In genomic region chr11:59801981-59802638, GRCh38 we compare ENCODE assay signal across 9 cellular contexts. TPM values are rescaled to one million over a fixed set of nuclear protein-coding genes. Genes with fewer than 3 reads are reported as not detected.
DNase-seq lines count a peak whose midpoint lies in the region; ATAC-seq and TF ChIP-seq lines count a peak whose summit lies in the region.
"Had no signal": no experiment of that assay in that cellular context is flagged by ENCODE, and none has a peak within 500 bp of the region (broad histone marks: within the 10 kb centered on the region; RNA-seq: fewer than 3 reads in every experiment).

No MANE protein-coding gene starts in this region.

- peaks cover 29 to 82% of the 10 kb centered on the region in 2 experiments for H3K36me3 ChIP-seq in mesenchymal stem cell (ENCODE audit: control insufficient read depth in 1 of 2, insufficient read depth in 2 of 2, low read depth in 1 of 2, low read length in 2 of 2)

- no peak overlapping the region for H2BK120ac ChIP-seq in mesenchymal stem cell (ENCODE audit: low read depth, low read length)

- no peak overlapping the region for H3K18ac ChIP-seq in mesenchymal stem cell (ENCODE audit: low read depth in 1 of 2, low read length in 2 of 2)

- peaks cover 21% of the 10 kb centered on the region for H3K79me1 ChIP-seq in mesenchymal stem cell (replicated peaks; ENCODE audit: low read length, poor library complexity, severe bottlenecking)

- H3K9ac ChIP-seq in mesenchymal stem cell (ENCODE audit: low read length): peak overlapping the region; percentile 27

- H3K4me3 ChIP-seq in cardiac fibroblast (replicated peaks in 1 of 2; ENCODE audit: low read depth in 2 of 2, low read length in 2 of 2) (no peak overlapping the region), mesenchymal stem cell (ENCODE audit: insufficient read depth in 1 of 2, low read depth in 1 of 2, low read length in 2 of 2) (no peak overlapping the region)

- no peaks in the 10 kb centered on the region for H3K9me3 ChIP-seq in mesenchymal stem cell (ENCODE audit: control insufficient read depth, low read length)

- peak overlapping the region; percentile 34 for H3K27ac ChIP-seq in mesenchymal stem cell (ENCODE audit: low read length, poor library complexity, severe bottlenecking)
- H3K27ac ChIP-seq: VCaP had no signal

- TF ChIP-seq CTCF in cardiac fibroblast (IDR thresholded peaks at IDR 0.05; ENCODE audit: low read depth, low read length): no peak

- 70% methylated on average over 5 of the region's 5 CpGs for WGBS in mesenchymal stem cell

- H4K91ac ChIP-seq in mesenchymal stem cell (ENCODE audit: low read length): no peak overlapping the region

- H3K14ac ChIP-seq in mesenchymal stem cell (ENCODE audit: low read length in 2 of 2): no peak overlapping the region

- H2BK15ac ChIP-seq in mesenchymal stem cell (ENCODE audit: low read depth, poor library complexity, severe bottlenecking): no peak overlapping the region

- H3K4ac ChIP-seq in mesenchymal stem cell (ENCODE audit: low read depth in 1 of 2, low read length in 2 of 2): peak overlapping the region in 1 of 2 experiments; percentile 40

- no peak overlapping the region for H4K8ac ChIP-seq in mesenchymal stem cell (ENCODE audit: low read length)

- H3K4me2 ChIP-seq in mesenchymal stem cell (ENCODE audit: low read length, poor library complexity, severe bottlenecking): no peak overlapping the region

- ATAC-seq in HG02885 (IDR thresholded peaks at IDR 0.05; ENCODE audit: poor library complexity, unreplicated experiment) (peak; percentile 19), HG03175 (IDR thresholded peaks at IDR 0.05; ENCODE audit: unreplicated experiment) (no peak)

- H2AK5ac ChIP-seq in mesenchymal stem cell (ENCODE audit: low read length, severe bottlenecking): no peak overlapping the region

- no peaks in the 10 kb centered on the region for H3K27me3 ChIP-seq in mesenchymal stem cell (ENCODE audit: control insufficient read depth in 1 of 2, insufficient read depth in 1 of 2, low read length in 2 of 2)

- H2BK12ac ChIP-seq in mesenchymal stem cell (ENCODE audit: low read length in 2 of 2): no peak overlapping the region

- no peak overlapping the region for H3K23ac ChIP-seq in mesenchymal stem cell (ENCODE audit: low read length in 2 of 2)

- peak; percentile 70 for DNase-seq in Ammon's horn (ENCODE audit: low spot score)
- peak; percentile 31 to 56 for DNase-seq in cardiac fibroblast (ENCODE audit: low read depth in 2 of 2)
- no peak for DNase-seq in mesenchymal stem cell
- no peak for DNase-seq in GM19240 (ENCODE audit: insufficient read length, low spot score)
- no peak for DNase-seq in NCI-H1105 (lab: John Stamatoyannopoulos, UW)
- no peak for DNase-seq in SIG-M5 (lab: John Stamatoyannopoulos, UW)

- no peak overlapping the region for H2AFZ ChIP-seq in mesenchymal stem cell (ENCODE audit: low read depth, low read length)

- peaks cover 1% of the 10 kb centered on the region for H3K4me1 ChIP-seq in mesenchymal stem cell (ENCODE audit: control insufficient read depth, insufficient read depth, low read depth, low read length)

- H2BK5ac ChIP-seq in mesenchymal stem cell (ENCODE audit: low read depth, low read length, poor library complexity, severe bottlenecking): no peak overlapping the region

RNA-seq across cellular contexts. Expression of gene MRPL16, which starts 8.5 kb away (rescaled TPM):
- polyA plus RNA-seq in mesenchymal stem cell (2013, experiment 1 of 2): 45.5 TPM
- polyA plus RNA-seq in mesenchymal stem cell (2013, experiment 2 of 2): 44.5 TPM

RNA-seq across cellular contexts. Expression of gene CBLIF, which starts 43.2 kb away (rescaled TPM):
- polyA plus RNA-seq in mesenchymal stem cell (2013, experiment 1 of 2): not detected
- polyA plus RNA-seq in mesenchymal stem cell (2013, experiment 2 of 2): not detected

RNA-seq across cellular contexts. Expression of gene STX3, which starts 46.9 kb away (rescaled TPM):
- polyA plus RNA-seq in mesenchymal stem cell (2013, experiment 1 of 2): 27.5 TPM
- polyA plus RNA-seq in mesenchymal stem cell (2013, experiment 2 of 2): 27.8 TPM

Comparison
In these comparisons a context has a peak if more than half of its experiments do, and no peak if none do; other contexts are left out.
1. DNase-seq: peak in Ammon's horn (single experiment) and cardiac fibroblast (2 of 2); none in mesenchymal stem cell (single experiment), GM19240 (single experiment), NCI-H1105 (single experiment) and SIG-M5 (single experiment).